16 cellular contexts compared by ENCODE assay signal in genomic region chr17:10060526-10060925, GRCh38.
DNase-seq lines count a peak whose midpoint lies in the region; ATAC-seq and TF ChIP-seq lines count a peak whose summit lies in the region.
"Had no signal": no experiment of that assay in that cellular context is flagged by ENCODE, and none has a peak within 500 bp of the region (broad histone marks: within the 10 kb centered on the region; RNA-seq: fewer than 3 reads in every experiment).

No MANE protein-coding gene starts in this region.

- H3K27me3 Mint-ChIP-seq in activated B cell treated with CpG ODN at 0.5 μM for 24 hours, result no peaks in the 10 kb centered on the region
- H3K27me3 Mint-ChIP-seq: activated naive CD8-positive, alpha-beta T cell had no signal

- peak overlapping the region; percentile 86 to 95 (median 92) for H3K4me2 ChIP-seq in BLaER1 treated with 17β-estradiol and CSF1 and Interleukin-3, amounts not matched to agents 10 nM and 100 nM
- no peak overlapping the region for H3K4me2 ChIP-seq in hepatocyte

- no peak overlapping the region for H3K4me3 ChIP-seq in BLaER1 treated with 17β-estradiol and CSF1 and Interleukin-3, amounts not matched to agents 10 nM and 100 nM
- no peak overlapping the region for H3K4me3 ChIP-seq in hepatocyte
- H3K4me3 ChIP-seq: gastrocnemius medialis had no signal

- no peak for TF ChIP-seq CTCF in activated B cell treated with CpG ODN at 0.5 μM for 24 hours (IDR thresholded peaks at IDR 0.05)
- no peak for TF ChIP-seq CTCF in hepatocyte (IDR thresholded peaks at IDR 0.05; ENCODE audit: poor library complexity)

- H3K27ac ChIP-seq in BLaER1 treated with 17β-estradiol and CSF1 and Interleukin-3, amounts not matched to agents 10 nM and 100 nM, result peak overlapping the region; percentile 95 to 99 (median 97)
- H3K27ac ChIP-seq in hepatocyte, result peak overlapping the region; percentile 86
- H3K27ac ChIP-seq: brain microvascular endothelial cell, epithelial cell of prostate had no signal

- no peak overlapping the region for H3K4me3 Mint-ChIP-seq in activated B cell treated with CpG ODN at 0.5 μM for 24 hours
- H3K4me3 Mint-ChIP-seq in stimulated activated effector memory CD8-positive, alpha-beta T cell treated with anti-CD3 and anti-CD28 coated beads, Interleukin-12 subunit alpha, Interleukin-12 subunit beta, amount 100 ng/mL, for 72 hours, result no peak overlapping the region
- H3K4me3 Mint-ChIP-seq: activated naive CD8-positive, alpha-beta T cell had no signal

- peak overlapping the region; percentile 77 for H3K27ac Mint-ChIP-seq in activated B cell treated with CpG ODN at 0.5 μM for 24 hours
- H3K27ac Mint-ChIP-seq in stimulated activated effector memory CD8-positive, alpha-beta T cell treated with anti-CD3 and anti-CD28 coated beads, Interleukin-12 subunit alpha, Interleukin-12 subunit beta, amount 100 ng/mL, for 72 hours, result peak overlapping the region; percentile 45
- H3K27ac Mint-ChIP-seq: activated naive CD8-positive, alpha-beta T cell had no signal

- H3K36me3 Mint-ChIP-seq in activated B cell treated with CpG ODN at 0.5 μM for 24 hours (ENCODE audit: low read depth), result no peaks in the 10 kb centered on the region
- no peaks in the 10 kb centered on the region for H3K36me3 Mint-ChIP-seq in stimulated activated effector memory CD8-positive, alpha-beta T cell treated with anti-CD3 and anti-CD28 coated beads, Interleukin-12 subunit alpha, Interleukin-12 subunit beta, amount 100 ng/mL, for 72 hours
- H3K36me3 Mint-ChIP-seq: activated naive CD8-positive, alpha-beta T cell had no signal

- peaks cover 63% of the 10 kb centered on the region for H3K4me1 Mint-ChIP-seq in activated B cell treated with CpG ODN at 0.5 μM for 24 hours
- H3K4me1 Mint-ChIP-seq in stimulated activated effector memory CD8-positive, alpha-beta T cell treated with anti-CD3 and anti-CD28 coated beads, Interleukin-12 subunit alpha, Interleukin-12 subunit beta, amount 100 ng/mL, for 72 hours, result peaks cover 31% of the 10 kb centered on the region

- 81% methylated on average over 8 of the region's 8 CpGs for WGBS in hepatocyte (ENCODE audit: low lambda C conversion rate, missing lambda C conversion rate)

- DNase-seq in activated B cell treated with CpG ODN at 0.5 μM for 24 hours, result no peak
- DNase-seq in hepatocyte (ENCODE audit: low spot score), result no peak
- DNase-seq in stimulated activated effector memory CD8-positive, alpha-beta T cell treated with anti-CD3 and anti-CD28 coated beads, Interleukin-12 subunit alpha, Interleukin-12 subunit beta, amount 100 ng/mL, for 72 hours (ENCODE audit: low spot score in 2 of 2), result no peak
- DNase-seq in stimulated activated naive CD4-positive, alpha-beta T cell treated with Interleukin-2 at 50 U/mL for 16 hours (lab: John Stamatoyannopoulos, UW), result no peak
- DNase-seq: brain microvascular endothelial cell; Kasumi-1; NCI-H1092; NCI-H510A treated with DMSO at 0.1 percent for 48 hours; stimulated activated CD4-positive, alpha-beta T cell treated with anti-CD3 and anti-CD28 coated beads, Interleukin-2, amount 100 ng/mL, for 24 hours had no signal

- peaks cover 68 to 94% (median 85%) of the 10 kb centered on the region in 10 experiments for H3K4me1 ChIP-seq in BLaER1 treated with 17β-estradiol and CSF1 and Interleukin-3, amounts not matched to agents 10 nM and 100 nM
- H3K4me1 ChIP-seq in hepatocyte (ENCODE audit: insufficient read depth), result peaks cover 17% of the 10 kb centered on the region
- H3K4me1 ChIP-seq: gastrocnemius medialis had no signal

- H3K36me3 ChIP-seq in BLaER1 treated with 17β-estradiol and CSF1 and Interleukin-3, amounts not matched to agents 10 nM and 100 nM, result peaks cover 0 to 48% (median 10%) of the 10 kb centered on the region in 11 experiments; a peak in 16 of 22 replicates
- H3K36me3 ChIP-seq in hepatocyte (replicated peaks; ENCODE audit: insufficient read depth, low read depth), result no peaks in the 10 kb centered on the region
- H3K36me3 ChIP-seq: brain microvascular endothelial cell, gastrocnemius medialis had no signal

- ATAC-seq in activated B cell treated with CpG ODN at 0.5 μM for 24 hours (ENCODE audit: low read depth) (no peak), GM21381 (IDR thresholded peaks at IDR 0.05; ENCODE audit: unreplicated experiment) (no peak), GM18861 (IDR thresholded peaks at IDR 0.05; ENCODE audit: unreplicated experiment) (no peak), HG03354 (IDR thresholded peaks at IDR 0.05; ENCODE audit: poor library complexity, severe bottlenecking, unreplicated experiment) (no peak)
- ATAC-seq in stimulated activated effector memory CD8-positive, alpha-beta T cell treated with anti-CD3 and anti-CD28 coated beads, Interleukin-12 subunit alpha, Interleukin-12 subunit beta, amount 100 ng/mL, for 72 hours, result no peak

- H3K27me3 ChIP-seq in BLaER1 treated with 17β-estradiol and CSF1 and Interleukin-3, amounts not matched to agents 10 nM and 100 nM, result no peaks in the 10 kb centered on the region
- H3K27me3 ChIP-seq in hepatocyte, result no peaks in the 10 kb centered on the region
- H3K27me3 ChIP-seq: brain microvascular endothelial cell, gastrocnemius medialis had no signal

- CTCF ChIA-PET in activated B cell treated with CpG ODN at 0.5 μM for 24 hours (lab: Charles Lee), result no interaction called here

- POLR2A ChIA-PET in activated B cell treated with CpG ODN at 0.5 μM for 24 hours (lab: Charles Lee), result interaction anchor here (8.1 kb wide), 1 partner anchor 9 kb away, joined by 95 read pairs; no protein-coding TSS in a partner anchor

- no peak overlapping the region for H2AFZ ChIP-seq in hepatocyte

- H3K9me3 Mint-ChIP-seq in activated B cell treated with CpG ODN at 0.5 μM for 24 hours, result peaks cover 4% of the 10 kb centered on the region
- peaks cover 3% of the 10 kb centered on the region for H3K9me3 Mint-ChIP-seq in stimulated activated effector memory CD8-positive, alpha-beta T cell treated with anti-CD3 and anti-CD28 coated beads, Interleukin-12 subunit alpha, Interleukin-12 subunit beta, amount 100 ng/mL, for 72 hours

- H3K9me2 ChIP-seq in hepatocyte (replicated peaks; ENCODE audit: insufficient read depth), result no peaks in the 10 kb centered on the region

- H3K9me3 ChIP-seq in BLaER1 treated with 17β-estradiol and CSF1 and Interleukin-3, amounts not matched to agents 10 nM and 100 nM (replicated peaks in 1 of 11), result peaks cover 8 to 25% (median 16%) of the 10 kb centered on the region in 11 experiments
- H3K9me3 ChIP-seq in hepatocyte (ENCODE audit: low read depth), result no peaks in the 10 kb centered on the region
- H3K9me3 ChIP-seq: gastrocnemius medialis had no signal

- peak overlapping the region; percentile 72 to 87 (median 83); a peak in 19 of 22 replicates for H3K9ac ChIP-seq in BLaER1 treated with 17β-estradiol and CSF1 and Interleukin-3, amounts not matched to agents 10 nM and 100 nM

- peaks cover 0 to 15% (median 0%) of the 10 kb centered on the region in 11 experiments; a peak in 2 of 22 replicates for H4K20me1 ChIP-seq in BLaER1 treated with 17β-estradiol and CSF1 and Interleukin-3, amounts not matched to agents 10 nM and 100 nM
- no peaks in the 10 kb centered on the region for H4K20me1 ChIP-seq in hepatocyte (ENCODE audit: insufficient read depth, poor library complexity, severe bottlenecking)

- intact Hi-C loops in activated B cell treated with CpG ODN at 0.5 μM for 24 hours (cut with micrococcal nuclease), result loop anchor here (5.0 kb wide), 1 partner anchor 73 kb away; no protein-coding TSS in a partner anchor

- peaks cover 20% of the 10 kb centered on the region for H3K79me2 ChIP-seq in hepatocyte
